Comparison of ENCODE assay signal across 36 cellular contexts in genomic region chr14:94291906-94292525, GRCh38. TPM values are rescaled to one million over a fixed set of nuclear protein-coding genes. Genes with fewer than 3 reads are reported as not detected.
"Had no signal": no experiment of that assay in that cellular context is flagged by ENCODE, and none has a peak within 500 bp of the region (broad histone marks: within the 10 kb centered on the region; RNA-seq: fewer than 3 reads in every experiment).

No MANE protein-coding gene starts in this region.

- H3K9me3 Mint-ChIP-seq: activated CD4-positive, alpha-beta T cell treated with anti-CD3 and anti-CD28 coated beads, Interleukin-2, amount 10 ng/mL, durations not matched to agents 24 days and 14 days; activated naive CD4-positive, alpha-beta T cell treated with anti-CD3 and anti-CD28 coated beads, Interleukin-2, amount 10 ng/mL, durations not matched to agents 7 days and 5 days; brain; central memory CD8-positive, alpha-beta T cell; dendritic cell treated with granulocyte-macrophage colony-stimulating factor and Interleukin-4, amounts not matched to agents 40 ng/mL and 50 ng/mL, for 4 days; endodermal cell; T-helper 2 cell treated with Interferon-gamma antibody and Interleukin-4, amounts not matched to agents 5 μg/mL and 100 μg/mL, for 36 hours had no signal

- H3K4me1 Mint-ChIP-seq: activated CD4-positive, alpha-beta T cell treated with anti-CD3 and anti-CD28 coated beads, Interleukin-2, amount 10 ng/mL, durations not matched to agents 24 days and 14 days; brain; central memory CD8-positive, alpha-beta T cell had no signal

- H3K27me3 Mint-ChIP-seq: activated CD4-positive, alpha-beta T cell treated with anti-CD3 and anti-CD28 coated beads for 36 hours; activated CD4-positive, alpha-beta T cell treated with anti-CD3 and anti-CD28 coated beads, Interleukin-2, amount 10 ng/mL, durations not matched to agents 24 days and 14 days; activated CD8-positive, alpha-beta memory T cell treated with anti-CD3 and anti-CD28 coated beads, Interleukin-2, amount 10 ng/mL, durations not matched to agents 7 days and 5 days; activated naive CD8-positive, alpha-beta T cell treated with anti-CD3 and anti-CD28 coated beads, Interleukin-2, amount 10 ng/mL, durations not matched to agents 7 days and 5 days had no signal

- H3K36me3 Mint-ChIP-seq: activated CD4-positive, alpha-beta memory T cell treated with anti-CD3 and anti-CD28 coated beads for 36 hours; activated CD8-positive, alpha-beta memory T cell treated with anti-CD3 and anti-CD28 coated beads, Interleukin-2, amount 10 ng/mL, durations not matched to agents 7 days and 5 days; activated naive CD4-positive, alpha-beta T cell treated with anti-CD3 and anti-CD28 coated beads, Interleukin-2, amount 10 ng/mL, durations not matched to agents 7 days and 5 days; activated naive CD8-positive, alpha-beta T cell treated with anti-CD3 and anti-CD28 coated beads, Interleukin-2, amount 10 ng/mL, durations not matched to agents 7 days and 5 days; brain had no signal

- H3K9me3 ChIP-seq: ascending aorta, breast epithelium, gastrocnemius medialis had no signal

- H3K4me3 ChIP-seq: ascending aorta, breast epithelium, cardiac muscle cell, coronary artery, dorsolateral prefrontal cortex, gastrocnemius medialis had no signal

- H3K27ac ChIP-seq: ascending aorta, breast epithelium, cardiac muscle cell, coronary artery, dorsolateral prefrontal cortex, foreskin keratinocyte, gastrocnemius medialis had no signal

- DNase-seq: activated CD4-positive, alpha-beta memory T cell treated with anti-CD3 and anti-CD28 coated beads for 36 hours; activated CD4-positive, alpha-beta T cell treated with anti-CD3 and anti-CD28 coated beads for 36 hours; activated CD4-positive, CD25-positive, alpha-beta regulatory T cell; activated CD4-positive, CD25-positive, alpha-beta regulatory T cell treated with anti-CD3 and anti-CD28 coated beads, Interleukin-2, amount 50 U/mL, for 72 hours; activated CD8-positive, alpha-beta memory T cell treated with anti-CD3 and anti-CD28 coated beads, Interleukin-2, amount 10 ng/mL, durations not matched to agents 7 days and 5 days; activated CD8-positive, alpha-beta memory T cell treated with anti-CD3 and anti-CD28 coated beads, Interleukin-2, amount 50 U/mL, for 4 hours; activated CD8-positive, alpha-beta T cell treated with anti-CD3 and anti-CD28 coated beads, Interleukin-2, amount 10 ng/mL, durations not matched to agents 7 days and 5 days; activated gamma-delta T cell; activated naive CD4-positive, alpha-beta T cell; activated naive CD4-positive, alpha-beta T cell treated with anti-CD3 and anti-CD28 coated beads, Interleukin-2, amount 10 ng/mL, durations not matched to agents 7 days and 5 days; activated naive CD8-positive, alpha-beta T cell treated with anti-CD3 and anti-CD28 coated beads, Interleukin-2, amount 10 ng/mL, durations not matched to agents 7 days and 5 days; activated T-cell treated with anti-CD3 and anti-CD28 coated beads, Interleukin-2, amount 50 U/mL, for 1 hour; activated T-cell treated with anti-CD3 and anti-CD28 coated beads, Interleukin-2, amount 50 U/mL, for 72 hours; dorsolateral prefrontal cortex; effector memory CD4-positive, alpha-beta T cell; endodermal cell; foreskin keratinocyte; gastrocnemius medialis; T-helper 1 cell; T-helper 17 cell; T1000 had no signal

- H3K4me3 Mint-ChIP-seq: activated CD4-positive, alpha-beta memory T cell treated with anti-CD3 and anti-CD28 coated beads for 36 hours; activated CD4-positive, alpha-beta T cell treated with anti-CD3 and anti-CD28 coated beads for 36 hours; activated CD4-positive, alpha-beta T cell treated with anti-CD3 and anti-CD28 coated beads, Interleukin-2, amount 10 ng/mL, durations not matched to agents 24 days and 14 days; activated CD8-positive, alpha-beta memory T cell treated with anti-CD3 and anti-CD28 coated beads, Interleukin-2, amount 10 ng/mL, durations not matched to agents 7 days and 5 days; activated CD8-positive, alpha-beta T cell treated with anti-CD3 and anti-CD28 coated beads, Interleukin-2, amount 10 ng/mL, durations not matched to agents 7 days and 5 days; activated naive CD4-positive, alpha-beta T cell treated with anti-CD3 and anti-CD28 coated beads, Interleukin-2, amount 10 ng/mL, durations not matched to agents 7 days and 5 days; activated naive CD8-positive, alpha-beta T cell treated with anti-CD3 and anti-CD28 coated beads, Interleukin-2, amount 10 ng/mL, durations not matched to agents 7 days and 5 days; activated T-cell treated with anti-CD3 and anti-CD28 coated beads, Interleukin-2, amount 50 U/mL, for 72 hours; brain; central memory CD8-positive, alpha-beta T cell; dendritic cell treated with granulocyte-macrophage colony-stimulating factor and Interleukin-4, amounts not matched to agents 40 ng/mL and 50 ng/mL, for 4 days; endodermal cell; T-helper 17 cell; T-helper 2 cell treated with Interferon-gamma antibody and Interleukin-4, amounts not matched to agents 5 μg/mL and 100 μg/mL, for 36 hours had no signal

- H3K27ac Mint-ChIP-seq: activated CD4-positive, alpha-beta memory T cell treated with anti-CD3 and anti-CD28 coated beads for 36 hours; activated CD4-positive, alpha-beta T cell treated with anti-CD3 and anti-CD28 coated beads for 36 hours; activated CD4-positive, alpha-beta T cell treated with anti-CD3 and anti-CD28 coated beads, Interleukin-2, amount 10 ng/mL, durations not matched to agents 24 days and 14 days; activated CD8-positive, alpha-beta memory T cell treated with anti-CD3 and anti-CD28 coated beads, Interleukin-2, amount 10 ng/mL, durations not matched to agents 7 days and 5 days; activated CD8-positive, alpha-beta T cell treated with anti-CD3 and anti-CD28 coated beads, Interleukin-2, amount 10 ng/mL, durations not matched to agents 7 days and 5 days; activated naive CD4-positive, alpha-beta T cell treated with anti-CD3 and anti-CD28 coated beads, Interleukin-2, amount 10 ng/mL, durations not matched to agents 7 days and 5 days; activated naive CD4-positive, alpha-beta T cell treated with anti-CD3 and anti-CD28 coated beads, Interleukin-2, amount 50 U/mL, for 72 hours; activated naive CD8-positive, alpha-beta T cell treated with anti-CD3 and anti-CD28 coated beads, Interleukin-2, amount 10 ng/mL, durations not matched to agents 7 days and 5 days; activated T-cell treated with anti-CD3 and anti-CD28 coated beads, Interleukin-2, amount 50 U/mL, for 72 hours; brain; dendritic cell treated with granulocyte-macrophage colony-stimulating factor and Interleukin-4, amounts not matched to agents 40 ng/mL and 50 ng/mL, for 4 days; endodermal cell; T-helper 17 cell; T-helper 2 cell treated with Interferon-gamma antibody and Interleukin-4, amounts not matched to agents 5 μg/mL and 100 μg/mL, for 36 hours had no signal

- H3K27me3 ChIP-seq: ascending aorta, breast epithelium, cardiac muscle cell, foreskin keratinocyte, gastrocnemius medialis had no signal

- ATAC-seq: activated CD4-positive, alpha-beta T cell treated with anti-CD3 and anti-CD28 coated beads for 36 hours; activated CD8-positive, alpha-beta memory T cell treated with anti-CD3 and anti-CD28 coated beads, Interleukin-2, amount 10 ng/mL, durations not matched to agents 7 days and 5 days; activated CD8-positive, alpha-beta T cell treated with anti-CD3 and anti-CD28 coated beads, Interleukin-2, amount 10 ng/mL, durations not matched to agents 7 days and 5 days; activated naive CD4-positive, alpha-beta T cell treated with anti-CD3 and anti-CD28 coated beads, Interleukin-2, amount 50 U/mL, for 72 hours; esophagus mucosa; foreskin keratinocyte; gastrocnemius medialis; T-helper 17 cell had no signal

- H3K4me1 ChIP-seq: ascending aorta, breast epithelium, foreskin keratinocyte, gastrocnemius medialis had no signal

- H3K36me3 ChIP-seq: ascending aorta, breast epithelium, cardiac muscle cell, gastrocnemius medialis had no signal

RNA-seq across cellular contexts. Expression of gene SERPINA10, which starts 1.1 kb away (rescaled TPM):
- total RNA-seq: activated CD4-positive, alpha-beta memory T cell treated with anti-CD3 and anti-CD28 coated beads for 36 hours; activated CD4-positive, alpha-beta T cell treated with anti-CD3 and anti-CD28 coated beads for 36 hours; activated CD4-positive, alpha-beta T cell treated with anti-CD3 and anti-CD28 coated beads, Interleukin-2, amount 10 ng/mL, durations not matched to agents 24 days and 14 days; activated CD8-positive, alpha-beta memory T cell treated with anti-CD3 and anti-CD28 coated beads for 36 hours; activated CD8-positive, alpha-beta memory T cell treated with anti-CD3 and anti-CD28 coated beads, Interleukin-2, amount 10 ng/mL, durations not matched to agents 7 days and 5 days; activated CD8-positive, alpha-beta T cell treated with anti-CD3 and anti-CD28 coated beads, Interleukin-2, amount 10 ng/mL, durations not matched to agents 7 days and 5 days; activated naive CD4-positive, alpha-beta T cell treated with anti-CD3 and anti-CD28 coated beads, Interleukin-2, amount 50 U/mL, for 72 hours; activated naive CD8-positive, alpha-beta T cell treated with anti-CD3 and anti-CD28 coated beads, Interleukin-2, amount 10 ng/mL, durations not matched to agents 7 days and 5 days; activated T-cell treated with anti-CD3 and anti-CD28 coated beads, Interleukin-2, amount 50 U/mL, for 72 hours; ascending aorta; breast epithelium; cardiac muscle cell; cerebellum; endodermal cell; epithelial cell of proximal tubule; esophagus mucosa; foreskin keratinocyte; glomerular endothelial cell; T-helper 17 cell had no signal
- polyA plus RNA-seq: foreskin keratinocyte had no signal

RNA-seq across cellular contexts. Expression of gene SERPINA6, which starts 31.1 kb away (rescaled TPM):
- total RNA-seq: activated CD4-positive, alpha-beta memory T cell treated with anti-CD3 and anti-CD28 coated beads for 36 hours; activated CD4-positive, alpha-beta T cell treated with anti-CD3 and anti-CD28 coated beads for 36 hours; activated CD4-positive, alpha-beta T cell treated with anti-CD3 and anti-CD28 coated beads, Interleukin-2, amount 10 ng/mL, durations not matched to agents 24 days and 14 days; activated CD8-positive, alpha-beta memory T cell treated with anti-CD3 and anti-CD28 coated beads for 36 hours; activated CD8-positive, alpha-beta memory T cell treated with anti-CD3 and anti-CD28 coated beads, Interleukin-2, amount 10 ng/mL, durations not matched to agents 7 days and 5 days; activated CD8-positive, alpha-beta T cell treated with anti-CD3 and anti-CD28 coated beads, Interleukin-2, amount 10 ng/mL, durations not matched to agents 7 days and 5 days; activated naive CD4-positive, alpha-beta T cell treated with anti-CD3 and anti-CD28 coated beads, Interleukin-2, amount 50 U/mL, for 72 hours; activated naive CD8-positive, alpha-beta T cell treated with anti-CD3 and anti-CD28 coated beads, Interleukin-2, amount 10 ng/mL, durations not matched to agents 7 days and 5 days; activated T-cell treated with anti-CD3 and anti-CD28 coated beads, Interleukin-2, amount 50 U/mL, for 72 hours; ascending aorta; cardiac muscle cell; cerebellum; dorsolateral prefrontal cortex; endodermal cell; esophagus mucosa; foreskin keratinocyte; glomerular endothelial cell; T-helper 17 cell had no signal
- polyA plus RNA-seq: foreskin keratinocyte had no signal
